29 cellular contexts compared by ENCODE assay signal in the genomic region with DNA sequence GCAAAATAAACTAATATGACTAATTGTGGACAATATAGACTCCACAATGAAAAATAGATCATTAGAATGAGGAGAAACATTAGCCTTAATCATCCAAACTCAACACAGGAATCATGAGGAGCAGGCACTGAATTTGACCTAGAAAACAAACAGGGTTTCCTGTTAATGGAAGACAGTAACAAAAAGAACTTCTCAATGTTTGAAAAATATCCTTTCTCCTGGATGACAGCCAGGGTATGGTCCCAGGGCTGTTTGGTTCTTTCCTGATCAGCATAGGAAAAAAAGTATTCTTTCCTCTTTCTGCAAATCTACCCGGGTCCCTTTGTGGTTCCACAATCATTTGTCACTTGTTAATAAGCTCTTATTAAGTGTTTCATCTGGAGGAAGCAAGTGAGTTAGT.
"Had no signal": no experiment of that assay in that cellular context is flagged by ENCODE, and none has a peak within 500 bp of the region (broad histone marks: within the 10 kb centered on the region; RNA-seq: fewer than 3 reads in every experiment).

No MANE protein-coding gene starts in this region.

- H3K27me3 ChIP-seq: ascending aorta, brain microvascular endothelial cell, heart right ventricle, left lung, pancreas, upper lobe of left lung had no signal

- H3K36me3 ChIP-seq: ascending aorta, brain microvascular endothelial cell, heart right ventricle, left lung, lower lobe of right lung, pancreas, prostate gland, thoracic aorta, upper lobe of left lung had no signal

- H3K4me3 ChIP-seq: ascending aorta, coronary artery, heart right ventricle, left lung, lower lobe of right lung, mucosa of descending colon, pancreas, prostate gland, skin epidermis, thoracic aorta, upper lobe of left lung had no signal

- H3K9me3 Mint-ChIP-seq: activated naive CD4-positive, alpha-beta T cell treated with anti-CD3 and anti-CD28 coated beads, Interleukin-2, amount 10 ng/mL, durations not matched to agents 7 days and 5 days; activated naive CD8-positive, alpha-beta T cell treated with anti-CD3 and anti-CD28 coated beads, Interleukin-2, amount 10 ng/mL, durations not matched to agents 7 days and 5 days had no signal

- H3K4me1 Mint-ChIP-seq: activated naive CD4-positive, alpha-beta T cell treated with anti-CD3 and anti-CD28 coated beads, Interleukin-2, amount 10 ng/mL, durations not matched to agents 7 days and 5 days; naive B cell had no signal

- H3K9me3 ChIP-seq: ascending aorta, heart right ventricle, left lung, lower lobe of right lung, mucosa of descending colon, pancreas, prostate gland, thoracic aorta, upper lobe of left lung had no signal

- H3K4me3 Mint-ChIP-seq: activated naive CD4-positive, alpha-beta T cell treated with anti-CD3 and anti-CD28 coated beads, Interleukin-2, amount 10 ng/mL, durations not matched to agents 7 days and 5 days; activated naive CD8-positive, alpha-beta T cell treated with anti-CD3 and anti-CD28 coated beads, Interleukin-2, amount 10 ng/mL, durations not matched to agents 7 days and 5 days; naive B cell had no signal

- H3K4me1 ChIP-seq: pancreas, prostate gland had no signal

- H3K27ac ChIP-seq: brain microvascular endothelial cell, heart right ventricle, left lung, lower lobe of right lung, pancreas, prostate gland, upper lobe of left lung had no signal

- ATAC-seq: esophagus mucosa; heart right ventricle; left lung; lower lobe of right lung; mucosa of descending colon; pancreas; sciatic nerve; stimulated activated naive CD8-positive, alpha-beta T cell treated with anti-CD3 and anti-CD28 coated beads, Interleukin-15, Interleukin-2, amounts not matched to agents 100 U/mL and 50 U/mL, for 24 hours had no signal

- H3K27ac Mint-ChIP-seq: activated naive CD4-positive, alpha-beta T cell treated with anti-CD3 and anti-CD28 coated beads, Interleukin-2, amount 10 ng/mL, durations not matched to agents 7 days and 5 days; activated naive CD8-positive, alpha-beta T cell treated with anti-CD3 and anti-CD28 coated beads, Interleukin-2, amount 10 ng/mL, durations not matched to agents 7 days and 5 days; naive B cell had no signal

- H3K36me3 Mint-ChIP-seq: activated naive CD4-positive, alpha-beta T cell treated with anti-CD3 and anti-CD28 coated beads, Interleukin-2, amount 10 ng/mL, durations not matched to agents 7 days and 5 days; activated naive CD8-positive, alpha-beta T cell treated with anti-CD3 and anti-CD28 coated beads, Interleukin-2, amount 10 ng/mL, durations not matched to agents 7 days and 5 days; naive B cell had no signal

- DNase-seq: activated CD4-positive, alpha-beta T cell treated with anti-CD3 and anti-CD28 coated beads for 4 hours; activated CD4-positive, alpha-beta T cell treated with anti-CD3 and anti-CD28 coated beads, Interleukin-2, amount 50 U/mL, for 4 hours; activated CD4-positive, CD25-positive, alpha-beta regulatory T cell; activated CD8-positive, alpha-beta memory T cell treated with anti-CD3 and anti-CD28 coated beads, Interleukin-2, amount 50 U/mL, for 4 hours; activated gamma-delta T cell; activated naive CD4-positive, alpha-beta T cell treated with anti-CD3 and anti-CD28 coated beads, Interleukin-2, amount 10 ng/mL, durations not matched to agents 7 days and 5 days; activated naive CD8-positive, alpha-beta T cell treated with anti-CD3 and anti-CD28 coated beads, Interleukin-2, amount 10 ng/mL, durations not matched to agents 7 days and 5 days; activated T-cell treated with anti-CD3 and anti-CD28 coated beads, Interleukin-2, amount 50 U/mL, for 1 hour; brain microvascular endothelial cell; foreskin melanocyte; heart right ventricle; left lung; lower lobe of right lung; mesendoderm; mucosa of descending colon; naive B cell; pancreas; retina; stimulated activated CD4-positive, alpha-beta T cell treated with anti-CD3 and anti-CD28 coated beads, Interleukin-12 subunit alpha, Interleukin-12 subunit beta, amount 100 ng/mL, for 4 hours; stimulated activated CD4-positive, alpha-beta T cell treated with anti-CD3 and anti-CD28 coated beads, Interleukin-4, amount 100 ng/mL, for 1 hour; stimulated activated naive CD8-positive, alpha-beta T cell treated with anti-CD3 and anti-CD28 coated beads, Interleukin-15, Interleukin-2, amounts not matched to agents 100 U/mL and 50 U/mL, for 24 hours had no signal
